ENCODE assay signal across 18 cellular contexts in the genomic region with DNA sequence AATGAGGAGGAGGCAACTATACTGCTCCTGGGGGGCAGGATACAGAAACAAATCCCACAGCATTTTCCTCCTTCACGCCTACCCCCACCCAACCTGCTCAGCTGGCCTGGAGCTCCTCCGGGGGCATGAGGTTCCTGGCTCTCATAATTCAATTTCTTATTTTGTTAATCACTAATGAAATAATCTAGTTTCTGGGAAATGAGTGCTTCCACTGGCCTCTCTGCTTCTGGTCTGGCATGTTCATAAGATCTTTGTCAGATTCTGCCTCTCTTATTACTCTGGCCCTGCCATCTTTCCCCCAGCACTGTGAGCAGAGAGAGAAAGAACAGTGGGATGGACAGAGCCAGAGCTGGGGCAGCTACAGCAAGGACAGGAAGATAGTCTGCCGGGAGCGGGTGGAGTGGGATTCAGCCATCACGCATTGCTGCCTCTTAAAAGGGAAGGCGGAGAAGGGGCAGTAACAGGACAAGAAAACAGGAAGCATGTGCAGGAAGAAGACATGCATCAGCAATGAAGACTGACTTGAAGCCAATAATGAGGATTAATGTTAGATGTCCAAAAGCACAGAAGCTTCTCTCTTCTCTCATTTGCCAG. TPM values are rescaled to one million over a fixed set of nuclear protein-coding genes. Genes with fewer than 3 reads are reported as not detected.
DNase-seq lines count a peak whose midpoint lies in the region; ATAC-seq, FAIRE-seq and TF ChIP-seq lines count a peak whose summit lies in the region.
"Had no signal": no experiment of that assay in that cellular context is flagged by ENCODE, and none has a peak within 500 bp of the region (broad histone marks: within the 10 kb centered on the region; RNA-seq: fewer than 3 reads in every experiment).

No MANE protein-coding gene starts in this region.

- H4K20me1 ChIP-seq in SK-N-SH (ENCODE audit: insufficient read depth) (no peaks in the 10 kb centered on the region), endothelial cell of umbilical vein (replicated peaks; ENCODE audit: control insufficient read depth, extremely low read depth, insufficient read depth, low read length) (no peaks in the 10 kb centered on the region)

- no peak overlapping the region for H3K4me3 ChIP-seq in SK-N-SH (ENCODE audit: low read depth in 2 of 2, low read length in 1 of 2)
- H3K4me3 ChIP-seq in endothelial cell of umbilical vein (replicated peaks in 1 of 3; ENCODE audit: insufficient read depth in 1 of 3, low read depth in 1 of 3, low read length in 3 of 3): no peak overlapping the region
- H3K4me3 ChIP-seq in upper lobe of right lung: no peak overlapping the region

- H3K27me3 Mint-ChIP-seq in activated naive CD4-positive, alpha-beta T cell treated with anti-CD3 and anti-CD28 coated beads, Interleukin-2, amount 10 ng/mL, durations not matched to agents 7 days and 5 days: no peaks in the 10 kb centered on the region

- H3K4me1 Mint-ChIP-seq in activated naive CD4-positive, alpha-beta T cell treated with anti-CD3 and anti-CD28 coated beads, Interleukin-2, amount 10 ng/mL, durations not matched to agents 7 days and 5 days: no peaks in the 10 kb centered on the region

- peak; percentile 13 for ATAC-seq in upper lobe of right lung
- ATAC-seq in left cardiac atrium: no peak
- ATAC-seq: CD8-positive, alpha-beta T cell had no signal

- dilution Hi-C loops in endothelial cell of umbilical vein (cut with MboI; ENCODE audit: extremely low pct_ligation_motif_present, low sequenced_read_pairs): no loop called here

- peak overlapping the region; percentile 53 for H3K27ac Mint-ChIP-seq in activated naive CD4-positive, alpha-beta T cell treated with anti-CD3 and anti-CD28 coated beads, Interleukin-2, amount 10 ng/mL, durations not matched to agents 7 days and 5 days
- H3K27ac Mint-ChIP-seq: CD8-positive, alpha-beta T cell had no signal

- no peak overlapping the region for H2AFZ ChIP-seq in SK-N-SH (ENCODE audit: low read depth)
- no peak overlapping the region for H2AFZ ChIP-seq in endothelial cell of umbilical vein (ENCODE audit: low read depth, low read length)

- no TSS peak for BruUV-seq in endothelial cell of umbilical vein (replicated peaks; lab: Mats Ljungman, UMichigan)

- H3K36me3 ChIP-seq in SK-N-SH (replicated peaks in 1 of 2; ENCODE audit: control insufficient read depth in 1 of 2, insufficient read depth in 2 of 2, low read length in 1 of 2) (peaks cover 17 to 46% of the 10 kb centered on the region in 2 experiments), endothelial cell of umbilical vein (ENCODE audit: control insufficient read depth in 2 of 2, extremely low read depth in 1 of 2, insufficient read depth in 2 of 2, low read length in 2 of 2) (peaks cover 9 to 40% of the 10 kb centered on the region in 2 experiments), upper lobe of right lung (peaks cover 71% of the 10 kb centered on the region)

- TF ChIP-seq EP300 in SK-N-SH (IDR thresholded peaks at IDR 0.05; ENCODE audit: borderline replicate concordance in 1 of 2, low read depth in 1 of 2, low read length in 1 of 2): peak in 1 of 2 experiments; percentile 82; a peak in 2 of 4 replicates

- no peak overlapping the region for H3K4me2 ChIP-seq in SK-N-SH
- H3K4me2 ChIP-seq in endothelial cell of umbilical vein (ENCODE audit: insufficient read depth, low read length): no peak overlapping the region

- H3K9me2 ChIP-seq in SK-N-SH: no peaks in the 10 kb centered on the region

- intact Hi-C loops in endothelial cell of umbilical vein (cut with micrococcal nuclease): no loop called here
- intact Hi-C loops in upper lobe of right lung (cut with DNase I): no loop called here
- intact Hi-C loops in left cardiac atrium (cut with DNase I): no loop called here

- H3K9me1 ChIP-seq in endothelial cell of umbilical vein (replicated peaks; ENCODE audit: control insufficient read depth, extremely low read depth, insufficient read depth, low read length): no peaks in the 10 kb centered on the region

- no peak for TF ChIP-seq RAD21 in SK-N-SH (IDR thresholded peaks at IDR 0.05; ENCODE audit: low read length)

- POLR2A ChIA-PET in SK-N-SH (lab: Yijun Ruan, JAX): interaction anchor here (0.8 to 2.0 kb wide), 2 partner anchors 12 to 14 kb away, joined by 3 to 8 read pairs; a partner anchor contains a TSS
- POLR2A ChIA-PET in endothelial cell of umbilical vein (lab: Charles Lee): interaction anchor here (0.6 kb wide), 1 partner anchor 56 kb away, joined by 4 read pairs; no protein-coding TSS in a partner anchor

- no peak for TF ChIP-seq POLR2A in endothelial cell of umbilical vein (IDR thresholded peaks at IDR 0.05; ENCODE audit: low read depth, low read length)

- no peaks in the 10 kb centered on the region for H3K9me3 Mint-ChIP-seq in activated naive CD4-positive, alpha-beta T cell treated with anti-CD3 and anti-CD28 coated beads, Interleukin-2, amount 10 ng/mL, durations not matched to agents 7 days and 5 days
- H3K9me3 Mint-ChIP-seq: CD8-positive, alpha-beta T cell had no signal

- WGBS in SK-N-SH (ENCODE audit: low lambda C conversion rate): 71% methylated on average over 6 of the region's 6 CpGs

- H3K9ac ChIP-seq in SK-N-SH (no peak overlapping the region), endothelial cell of umbilical vein (replicated peaks; ENCODE audit: extremely low read depth, insufficient read depth, low read length) (no peak overlapping the region)

- H3K79me2 ChIP-seq in SK-N-SH (ENCODE audit: insufficient read depth) (no peaks in the 10 kb centered on the region), endothelial cell of umbilical vein (ENCODE audit: control insufficient read depth, insufficient read depth, low read length) (no peaks in the 10 kb centered on the region)

- peaks cover 0 to 43% of the 10 kb centered on the region in 2 experiments; a peak in 1 of 4 replicates for H3K4me1 ChIP-seq in SK-N-SH (ENCODE audit: control insufficient read depth in 1 of 2, insufficient read depth in 2 of 2, low read depth in 1 of 2, low read length in 1 of 2)
- H3K4me1 ChIP-seq in endothelial cell of umbilical vein (ENCODE audit: control insufficient read depth, extremely low read depth, insufficient read depth, low read length): peaks cover 8% of the 10 kb centered on the region
- peaks cover 4% of the 10 kb centered on the region for H3K4me1 ChIP-seq in upper lobe of right lung

- H3K27ac ChIP-seq in SK-N-SH (ENCODE audit: low read depth in 2 of 2, low read length in 1 of 2) (peak overlapping the region in 1 of 2 experiments; percentile 92; a peak in 2 of 4 replicates), endothelial cell of umbilical vein (ENCODE audit: insufficient read depth, low read depth, low read length) (peak overlapping the region; percentile 5), upper lobe of right lung (no peak overlapping the region)

- no peak overlapping the region for H3K4me3 Mint-ChIP-seq in activated naive CD4-positive, alpha-beta T cell treated with anti-CD3 and anti-CD28 coated beads, Interleukin-2, amount 10 ng/mL, durations not matched to agents 7 days and 5 days
- H3K4me3 Mint-ChIP-seq: CD8-positive, alpha-beta T cell had no signal

- CTCF ChIA-PET in activated naive CD4-positive, alpha-beta T cell treated with anti-CD3 and anti-CD28 coated beads, Interleukin-2, amount 10 ng/mL, durations not matched to agents 7 days and 5 days (lab: Charles Lee): interaction anchor here (0.5 to 0.6 kb wide), 2 partner anchors 11 to 224 kb away, joined by 3 read pairs; no protein-coding TSS in a partner anchor
- CTCF ChIA-PET in SK-N-SH (lab: Yijun Ruan, JAX) (interaction anchor here (0.6 to 2.0 kb wide), 4 partner anchors 14 to 130 kb away, joined by 3 to 8 read pairs (median 5); a partner anchor contains a TSS), endothelial cell of umbilical vein (lab: Charles Lee) (interaction anchor here (1.2 to 2.5 kb wide), 3 partner anchors 11 to 86 kb away, joined by 3 to 13 read pairs (median 3); no protein-coding TSS in a partner anchor)

- H3K36me3 Mint-ChIP-seq in activated naive CD4-positive, alpha-beta T cell treated with anti-CD3 and anti-CD28 coated beads, Interleukin-2, amount 10 ng/mL, durations not matched to agents 7 days and 5 days: peaks cover 32% of the 10 kb centered on the region

- H3F3A ChIP-seq in SK-N-SH (replicated peaks; ENCODE audit: insufficient read depth): no peaks in the 10 kb centered on the region

- no peaks in the 10 kb centered on the region for H3K27me3 ChIP-seq in SK-N-SH (ENCODE audit: insufficient read depth)
- H3K27me3 ChIP-seq in endothelial cell of umbilical vein (ENCODE audit: control insufficient read depth in 2 of 2, insufficient read depth in 2 of 2, low read length in 2 of 2): no peaks in the 10 kb centered on the region
- H3K27me3 ChIP-seq in upper lobe of right lung: no peaks in the 10 kb centered on the region

- no peak for DNase-seq in activated naive CD4-positive, alpha-beta T cell treated with anti-CD3 and anti-CD28 coated beads, Interleukin-2, amount 10 ng/mL, durations not matched to agents 7 days and 5 days
- no peak for DNase-seq in activated naive CD4-positive, alpha-beta T cell treated with anti-CD3 and anti-CD28 coated beads, Interleukin-2, amount 50 U/mL, for 16 hours
- peak; percentile 66 for DNase-seq in SK-N-SH
- peak; percentile 28 for DNase-seq in endothelial cell of umbilical vein (ENCODE audit: low read depth, low spot score)
- DNase-seq in upper lobe of right lung: no peak
- DNase-seq in activated CD4-positive, alpha-beta T cell treated with anti-CD3 and anti-CD28 coated beads for 1 hour: no peak
- no peak for DNase-seq in left cardiac atrium
- DNase-seq in activated CD8-positive, alpha-beta memory T cell treated with anti-CD3 and anti-CD28 coated beads, Interleukin-2, amount 50 U/mL, for 48 hours: no peak
- DNase-seq: CD8-positive, alpha-beta T cell; IMR-90; NCI-H1417; NCI-H2029; NCI-H510A; NCI-H82; SHP77 treated with DMSO at 0.1 percent for 48 hours had no signal

- no peaks in the 10 kb centered on the region for H3K9me3 ChIP-seq in SK-N-SH
- H3K9me3 ChIP-seq in endothelial cell of umbilical vein (replicated peaks; ENCODE audit: control insufficient read depth, insufficient read depth, low read length): no peaks in the 10 kb centered on the region
- H3K9me3 ChIP-seq in upper lobe of right lung: no peaks in the 10 kb centered on the region

- peak; percentile 76 for FAIRE-seq in endothelial cell of umbilical vein (lab: Jason Lieb, UNC)
- FAIRE-seq: A204.1, H54, RCC 7860 had no signal

- TF ChIP-seq CTCF in SK-N-SH (IDR thresholded peaks at IDR 0.05) (no peak), endothelial cell of umbilical vein (IDR thresholded peaks at IDR 0.05; ENCODE audit: extremely low read depth in 1 of 2, insufficient read depth in 1 of 2, low read depth in 1 of 2, low read length in 2 of 2) (no peak), upper lobe of right lung (IDR thresholded peaks at IDR 0.05) (no peak)

RNA-seq across cellular contexts. Expression of a gene that starts 13.6 kb away (rescaled TPM):
- polyA plus RNA-seq in SK-N-SH (2012; rRNA removed) (18.0 and 20.2 TPM in 2 replicates), endothelial cell of umbilical vein (18.5 and 18.7 TPM in 2 replicates)
- polyA plus RNA-seq in SK-N-SH (2012; cell fraction: cytosol; rRNA removed): 8.4 and 10.4 TPM in 2 replicates
- polyA plus RNA-seq in SK-N-SH (2012; cell fraction: nucleus; rRNA removed): 54.9 and 55.9 TPM in 2 replicates
- total RNA-seq in endothelial cell of umbilical vein (40.0 and 41.3 TPM in 2 replicates), upper lobe of right lung (24.9 TPM), left cardiac atrium (10 to 100 TPM; 18.3 to 20.1 TPM)
- polyA plus RNA-seq in endothelial cell of umbilical vein (2011; cell fraction: cytosol; rRNA removed): 11.9 and 12.3 TPM in 2 replicates
- 31.7 and 35.9 TPM in 2 replicates for polyA plus RNA-seq in endothelial cell of umbilical vein (2011; cell fraction: nucleus; rRNA removed)
- polyA plus RNA-seq in endothelial cell of umbilical vein (2012): 27.1 and 29.0 TPM in 2 replicates
- polyA minus RNA-seq in endothelial cell of umbilical vein: 13.3 and 18.7 TPM in 2 replicates
- polyA minus RNA-seq in endothelial cell of umbilical vein (2011; cell fraction: cytosol; rRNA and poly(A)+ RNA removed): 17.1 TPM
- 21.2 and 21.6 TPM in 2 replicates for polyA minus RNA-seq in endothelial cell of umbilical vein (2011; cell fraction: nucleus; rRNA and poly(A)+ RNA removed)

RNA-seq across cellular contexts. Expression of a gene that starts 16.8 kb away (rescaled TPM):
- polyA plus RNA-seq in SK-N-SH (2012; rRNA removed) (0.06 and 0.07 TPM in 2 replicates), endothelial cell of umbilical vein (0.17 and 0.18 TPM in 2 replicates)
- polyA plus RNA-seq in SK-N-SH (2012; cell fraction: cytosol; rRNA removed): 0.01 and 0.07 TPM in 2 replicates
- polyA plus RNA-seq in SK-N-SH (2012; cell fraction: nucleus; rRNA removed): 0.87 and 1.6 TPM in 2 replicates
- total RNA-seq in endothelial cell of umbilical vein (0.15 and 0.21 TPM in 2 replicates), upper lobe of right lung (15.1 TPM), left cardiac atrium (under 1 TPM; 0.50 to 0.68 TPM)
- polyA plus RNA-seq in endothelial cell of umbilical vein (2011; cell fraction: cytosol; rRNA removed): 0.05 and 0.11 TPM in 2 replicates
- polyA plus RNA-seq in endothelial cell of umbilical vein (2011; cell fraction: nucleus; rRNA removed): 0.55 and 0.56 TPM in 2 replicates
- polyA plus RNA-seq in endothelial cell of umbilical vein (2012): 0.12 TPM in 1 of 2 replicates, not detected in the other
- polyA minus RNA-seq in endothelial cell of umbilical vein: 0.32 TPM in 1 of 2 replicates, not detected in the other
- not detected for polyA minus RNA-seq in endothelial cell of umbilical vein (2011; cell fraction: cytosol; rRNA and poly(A)+ RNA removed)
- 0.24 TPM in 1 of 2 replicates, not detected in the other for polyA minus RNA-seq in endothelial cell of umbilical vein (2011; cell fraction: nucleus; rRNA and poly(A)+ RNA removed)

RNA-seq across cellular contexts. Expression of a gene that starts 28.6 kb away (rescaled TPM):
- polyA plus RNA-seq in SK-N-SH (2012; rRNA removed) (8.7 and 10.3 TPM in 2 replicates), endothelial cell of umbilical vein (13.3 and 14.1 TPM in 2 replicates)
- 4.9 and 8.9 TPM in 2 replicates for polyA plus RNA-seq in SK-N-SH (2012; cell fraction: cytosol; rRNA removed)
- 9.2 and 10.5 TPM in 2 replicates for polyA plus RNA-seq in SK-N-SH (2012; cell fraction: nucleus; rRNA removed)
- total RNA-seq in endothelial cell of umbilical vein (14.5 and 18.8 TPM in 2 replicates), upper lobe of right lung (22.6 TPM), left cardiac atrium (10 to 100 TPM in 1 of 2 donors, 1 to 10 TPM in 1; 9.1 to 21.0 TPM)
- 13.9 and 15.2 TPM in 2 replicates for polyA plus RNA-seq in endothelial cell of umbilical vein (2011; cell fraction: cytosol; rRNA removed)
- polyA plus RNA-seq in endothelial cell of umbilical vein (2011; cell fraction: nucleus; rRNA removed): 12.1 and 18.0 TPM in 2 replicates
- polyA plus RNA-seq in endothelial cell of umbilical vein (2012): 14.3 and 21.4 TPM in 2 replicates
- 32.8 and 39.4 TPM in 2 replicates for polyA minus RNA-seq in endothelial cell of umbilical vein
- 62.3 TPM for polyA minus RNA-seq in endothelial cell of umbilical vein (2011; cell fraction: cytosol; rRNA and poly(A)+ RNA removed)
- 5.9 and 9.5 TPM in 2 replicates for polyA minus RNA-seq in endothelial cell of umbilical vein (2011; cell fraction: nucleus; rRNA and poly(A)+ RNA removed)

RNA-seq across cellular contexts. Expression of a gene that starts 36.8 kb away (rescaled TPM):
- polyA plus RNA-seq in SK-N-SH (2012; rRNA removed) (1.0 and 2.2 TPM in 2 replicates), endothelial cell of umbilical vein (0.14 and 0.25 TPM in 2 replicates)
- 0.60 and 1.1 TPM in 2 replicates for polyA plus RNA-seq in SK-N-SH (2012; cell fraction: cytosol; rRNA removed)
- 4.9 and 7.4 TPM in 2 replicates for polyA plus RNA-seq in SK-N-SH (2012; cell fraction: nucleus; rRNA removed)
- total RNA-seq in endothelial cell of umbilical vein (0.18 and 0.66 TPM in 2 replicates), upper lobe of right lung (0.67 TPM), left cardiac atrium (1 to 10 TPM in 1 of 2 donors, under 1 TPM in 1; 0.71 to 1.6 TPM)
- polyA plus RNA-seq in endothelial cell of umbilical vein (2011; cell fraction: cytosol; rRNA removed): 0.09 and 0.13 TPM in 2 replicates
- 0.22 and 1.1 TPM in 2 replicates for polyA plus RNA-seq in endothelial cell of umbilical vein (2011; cell fraction: nucleus; rRNA removed)
- 0.21 TPM in 1 of 2 replicates, not detected in the other for polyA plus RNA-seq in endothelial cell of umbilical vein (2012)
- 0.11 TPM in 1 of 2 replicates, not detected in the other for polyA minus RNA-seq in endothelial cell of umbilical vein
- 3.4 TPM for polyA minus RNA-seq in endothelial cell of umbilical vein (2011; cell fraction: cytosol; rRNA and poly(A)+ RNA removed)
- not detected in 2 replicates for polyA minus RNA-seq in endothelial cell of umbilical vein (2011; cell fraction: nucleus; rRNA and poly(A)+ RNA removed)

Comparison
In these comparisons a context has a peak if more than half of its experiments do, and no peak if none do; other contexts are left out.
1. DNase-seq: peak in SK-N-SH (single experiment) and endothelial cell of umbilical vein (single experiment); none in activated naive CD4-positive, alpha-beta T cell treated with anti-CD3 and anti-CD28 coated beads, Interleukin-2, amount 10 ng/mL, durations not matched to agents 7 days and 5 days (single experiment), activated naive CD4-positive, alpha-beta T cell treated with anti-CD3 and anti-CD28 coated beads, Interleukin-2, amount 50 U/mL, for 16 hours (single experiment), upper lobe of right lung (single experiment), activated CD4-positive, alpha-beta T cell treated with anti-CD3 and anti-CD28 coated beads for 1 hour (single experiment), left cardiac atrium (single experiment) and activated CD8-positive, alpha-beta memory T cell treated with anti-CD3 and anti-CD28 coated beads, Interleukin-2, amount 50 U/mL, for 48 hours (single experiment).